Comparison of ENCODE assay signal across 1 cellular context in the genomic region with DNA sequence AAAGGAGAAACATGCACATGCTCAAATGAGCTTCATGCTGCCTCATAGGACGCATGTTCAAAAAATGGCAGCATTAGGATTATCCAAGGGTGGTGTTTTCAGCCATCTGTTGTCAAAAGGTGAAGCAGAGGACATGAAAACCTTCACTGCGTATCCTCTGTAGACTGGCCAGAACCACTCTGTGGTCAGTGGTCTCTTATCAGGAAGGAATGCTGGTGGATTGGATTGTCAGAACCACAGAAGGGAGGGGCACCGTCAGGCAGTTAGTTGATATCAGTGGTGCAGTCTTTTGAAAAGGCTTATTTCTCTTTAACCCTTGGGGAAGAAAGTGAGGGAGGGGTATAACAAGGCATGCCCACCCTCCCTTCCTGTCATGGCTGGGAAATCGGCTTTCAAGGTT.
TF ChIP-seq lines count a peak whose summit lies in the region.

No MANE protein-coding gene starts in this region.

TF ChIP-seq in H1, 55 proteins besides CTCF, POLR2A, EP300 and RAD21:
- TF ChIP-seq E2F6 (IDR thresholded peaks at IDR 0.05) (no peak), TAF7 (optimal IDR thresholded peaks at IDR 0.05; ENCODE audit: borderline replicate concordance, low read depth, low read length) (no peak), BRCA1 (IDR thresholded peaks at IDR 0.05; ENCODE audit: low read depth, low read length) (no peak), ASH2L (IDR thresholded peaks at IDR 0.05; ENCODE audit: low read length) (no peak), CREB1 (IDR thresholded peaks at IDR 0.05) (no peak)
